ENCODE assay signal across 8 cellular contexts in the genomic region with DNA sequence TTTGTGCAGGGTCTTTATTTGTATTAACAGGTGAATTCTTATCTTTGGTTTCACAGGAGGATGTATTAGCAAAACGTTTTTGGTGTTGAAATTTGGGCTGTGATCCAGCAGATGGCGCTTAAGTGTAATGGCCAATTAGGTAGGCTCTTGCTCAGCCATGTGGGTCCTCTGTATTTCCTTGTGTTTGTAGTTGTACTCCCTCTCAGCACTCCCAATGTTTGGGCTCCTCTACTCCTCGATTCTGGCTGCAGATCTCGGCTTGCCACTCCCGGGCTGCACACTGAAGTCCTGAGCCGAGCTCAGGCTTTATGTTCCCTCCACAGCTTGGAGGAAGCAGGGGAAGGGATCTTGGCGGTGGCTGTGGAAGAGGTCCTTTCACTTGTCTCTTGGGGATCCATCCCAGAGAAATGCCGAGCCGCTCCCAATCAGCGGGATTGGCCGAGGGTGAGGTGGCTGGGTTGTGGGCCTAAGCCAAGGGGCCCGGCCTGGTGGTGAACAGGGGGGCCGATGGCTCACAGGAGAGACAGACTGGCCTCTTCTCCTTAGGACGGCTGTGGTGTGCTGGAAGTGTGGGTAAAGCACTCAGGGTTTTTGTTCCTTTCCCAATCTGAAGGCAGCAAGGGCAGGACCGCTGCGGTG.
A peak's percentile ranks its signal among the peaks of the same experiment; 100 is the strongest.
DNase-seq lines count a peak whose midpoint lies in the region; ATAC-seq, FAIRE-seq and TF ChIP-seq lines count a peak whose summit lies in the region.

No MANE protein-coding gene starts in this region.

- no peaks in the 10 kb centered on the region for H3K9me3 ChIP-seq in CD8-positive, alpha-beta T cell (ENCODE audit: low read length)
- no peaks in the 10 kb centered on the region for H3K9me3 ChIP-seq in T-helper 17 cell (ENCODE audit: control insufficient read depth, low read length, poor library complexity, severe bottlenecking)

- H3K36me3 Mint-ChIP-seq in CD8-positive, alpha-beta T cell: peaks cover 12% of the 10 kb centered on the region
- peaks cover 4% of the 10 kb centered on the region for H3K36me3 Mint-ChIP-seq in T-helper 17 cell (ENCODE audit: low read depth)

- intact Hi-C loops in CD8-positive, alpha-beta T cell (cut with DNase I, micrococcal nuclease): no loop called here

- H3K36me3 ChIP-seq in CD8-positive, alpha-beta T cell (ENCODE audit: insufficient read depth, low read length): no peaks in the 10 kb centered on the region

- no peak overlapping the region for H3K4me3 Mint-ChIP-seq in CD8-positive, alpha-beta T cell
- no peak overlapping the region for H3K4me3 Mint-ChIP-seq in T-helper 17 cell

- no peaks in the 10 kb centered on the region for H3K4me1 ChIP-seq in CD8-positive, alpha-beta T cell (ENCODE audit: insufficient read depth, low read length)

- H3K27ac ChIP-seq in CD8-positive, alpha-beta T cell (ENCODE audit: low read depth, low read length): no peak overlapping the region

- POLR2A ChIA-PET in CD8-positive, alpha-beta T cell (lab: Charles Lee): no interaction called here

- DNase-seq in CD8-positive, alpha-beta T cell: peak in 1 of 7 experiments; percentile 20
- DNase-seq in HS-5 (ENCODE audit: low read depth) (peak; percentile 23), RCC 7860 (ENCODE audit: low spot score) (peak; percentile 31), renal cortical epithelial cell (ENCODE audit: low read depth) (peak; percentile 55), T-helper 17 cell (no peak)

- ATAC-seq in CD8-positive, alpha-beta T cell: no peak
- peak; percentile 70 for ATAC-seq in GM18502 (IDR thresholded peaks at IDR 0.05; ENCODE audit: poor library complexity, unreplicated experiment)
- peak; percentile 62 for ATAC-seq in esophagus mucosa
- ATAC-seq in HG02938 (IDR thresholded peaks at IDR 0.05; ENCODE audit: unreplicated experiment): no peak
- no peak for ATAC-seq in T-helper 17 cell

- H3K27ac Mint-ChIP-seq in CD8-positive, alpha-beta T cell: no peak overlapping the region
- H3K27ac Mint-ChIP-seq in T-helper 17 cell: no peak overlapping the region

- FAIRE-seq in RCC 7860 (lab: Jason Lieb, UNC): peak; percentile 2

- no peaks in the 10 kb centered on the region for H3K27me3 ChIP-seq in CD8-positive, alpha-beta T cell (ENCODE audit: insufficient read depth, low read length)

- H3K4me3 ChIP-seq in CD8-positive, alpha-beta T cell (ENCODE audit: low read depth, low read length): no peak overlapping the region

- peak; percentile 33 for TF ChIP-seq CTCF in CD8-positive, alpha-beta T cell (IDR thresholded peaks at IDR 0.05)

- no peaks in the 10 kb centered on the region for H3K9me3 Mint-ChIP-seq in CD8-positive, alpha-beta T cell

- H3K27me3 Mint-ChIP-seq in CD8-positive, alpha-beta T cell (ENCODE audit: low read depth): no peaks in the 10 kb centered on the region
- no peaks in the 10 kb centered on the region for H3K27me3 Mint-ChIP-seq in T-helper 17 cell

- CTCF ChIA-PET in CD8-positive, alpha-beta T cell (lab: Charles Lee): interaction anchor here (0.6 kb wide), 1 partner anchor 391 kb away, joined by 4 read pairs; no protein-coding TSS in a partner anchor

- peaks cover 2% of the 10 kb centered on the region for H3K4me1 Mint-ChIP-seq in CD8-positive, alpha-beta T cell (ENCODE audit: low read depth)
- no peaks in the 10 kb centered on the region for H3K4me1 Mint-ChIP-seq in T-helper 17 cell

Comparison
In these comparisons a context has a peak if more than half of its experiments do, and no peak if none do; other contexts are left out.
1. ATAC-seq: peak in GM18502 (single experiment) and esophagus mucosa (single experiment); none in CD8-positive, alpha-beta T cell (single experiment), HG02938 (single experiment) and T-helper 17 cell (single experiment).
2. DNase-seq: peak in HS-5 (single experiment), RCC 7860 (single experiment) and renal cortical epithelial cell (single experiment); none in T-helper 17 cell (0 of 3).